13 cellular contexts compared by ENCODE assay signal in the genomic region with DNA sequence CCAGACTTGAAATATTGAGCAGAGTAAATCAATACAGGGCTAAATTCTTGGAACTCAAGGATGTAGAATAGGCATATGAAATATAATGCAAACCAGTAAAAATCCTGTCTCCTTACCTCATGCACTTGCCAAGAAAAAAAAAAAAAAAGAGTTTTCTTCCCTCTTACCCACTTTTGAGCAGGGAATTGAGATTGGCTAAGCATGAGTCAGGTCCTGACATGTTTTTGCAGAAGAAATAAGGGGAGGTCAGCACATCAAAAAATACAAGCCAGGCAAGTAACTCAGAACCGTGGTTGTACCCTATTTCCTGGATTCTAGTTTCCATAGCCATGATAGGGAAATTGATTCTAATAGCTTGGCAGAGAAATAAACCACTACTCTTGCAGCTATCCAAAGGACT.
"Had no signal": no experiment of that assay in that cellular context is flagged by ENCODE, and none has a peak within 500 bp of the region (broad histone marks: within the 10 kb centered on the region; RNA-seq: fewer than 3 reads in every experiment).

No MANE protein-coding gene starts in this region.

- DNase-seq: activated CD4-positive, alpha-beta T cell treated with anti-CD3 and anti-CD28 coated beads for 48 hours; activated CD8-positive, alpha-beta T cell treated with anti-CD3 and anti-CD28 coated beads for 36 hours; activated effector memory CD4-positive, alpha-beta T cell treated with Interleukin-2 at 50 U/mL for 16 hours; activated T-cell treated with anti-CD3 and anti-CD28 coated beads, Interleukin-2, amount 50 U/mL, for 4 hours; hippocampal formation; left ventricle myocardium inferior; naive B cell; spleen; stimulated activated CD4-positive, alpha-beta T cell treated with anti-CD3 and anti-CD28 coated beads, Interleukin-1b, Interleukin-23, amount 100 ng/mL, for 48 hours; stomach; T-helper 17 cell; upper lobe of right lung had no signal

- ATAC-seq: activated CD8-positive, alpha-beta T cell treated with anti-CD3 and anti-CD28 coated beads for 36 hours; activated T-cell treated with anti-CD3 and anti-CD28 coated beads, Interleukin-2, amount 50 U/mL, for 4 hours; sciatic nerve; T-helper 17 cell; upper lobe of right lung had no signal
